26 cellular contexts compared by ENCODE assay signal in genomic region chr6:26213334-26214075, GRCh38.
A peak's percentile ranks its signal among the peaks of the same experiment; 100 is the strongest.
DNase-seq lines count a peak whose midpoint lies in the region; ATAC-seq, FAIRE-seq and TF ChIP-seq lines count a peak whose summit lies in the region.
"Had no signal": no experiment of that assay in that cellular context is flagged by ENCODE, and none has a peak within 500 bp of the region (broad histone marks: within the 10 kb centered on the region; RNA-seq: fewer than 3 reads in every experiment).

No MANE protein-coding gene starts in this region.

- H3K9ac ChIP-seq in OCI-LY1 (ENCODE audit: low read length) (no peak overlapping the region), astrocyte (ENCODE audit: low read length) (no peak overlapping the region)
- H3K9ac ChIP-seq: KMS-11 had no signal

- H3K4me1 Mint-ChIP-seq in activated T-cell treated with anti-CD3 and anti-CD28 coated beads, Interleukin-2, amount 50 U/mL, for 24 hours (ENCODE audit: low read depth) = peaks cover 17% of the 10 kb centered on the region
- H3K4me1 Mint-ChIP-seq in astrocyte (ENCODE audit: low read depth, unreplicated experiment) = no peaks in the 10 kb centered on the region
- peaks cover 4% of the 10 kb centered on the region for H3K4me1 Mint-ChIP-seq in stimulated activated naive CD8-positive, alpha-beta T cell treated with anti-CD3 and anti-CD28 coated beads, Interleukin-15, amount 100 ng/mL, for 72 hours
- H3K4me1 Mint-ChIP-seq in T-cell = peaks cover 0 to 5% (median 4%) of the 10 kb centered on the region in 3 donors

- no peaks in the 10 kb centered on the region for H3K36me3 ChIP-seq in OCI-LY1 (ENCODE audit: insufficient read depth, low read length)
- H3K36me3 ChIP-seq in astrocyte (ENCODE audit: insufficient read depth, low read length) = no peaks in the 10 kb centered on the region
- H3K36me3 ChIP-seq: stomach had no signal

- peak overlapping the region; percentile 71 for H3K27ac ChIP-seq in OCI-LY1 (ENCODE audit: low read depth, low read length, poor library complexity, severe bottlenecking)
- no peak overlapping the region for H3K27ac ChIP-seq in astrocyte (ENCODE audit: low read depth, low read length)
- H3K27ac ChIP-seq: KMS-11, stomach had no signal

- H3K79me2 ChIP-seq in OCI-LY1 (ENCODE audit: insufficient read depth, low read length) (no peaks in the 10 kb centered on the region), astrocyte (ENCODE audit: insufficient read depth, low read length) (no peaks in the 10 kb centered on the region)

- no peak overlapping the region for H3K4me3 Mint-ChIP-seq in activated T-cell treated with anti-CD3 and anti-CD28 coated beads, Interleukin-2, amount 50 U/mL, for 24 hours
- H3K4me3 Mint-ChIP-seq in astrocyte (ENCODE audit: unreplicated experiment) (peak overlapping the region; percentile 15), T-cell (no peak overlapping the region)
- H3K4me3 Mint-ChIP-seq in stimulated activated naive CD8-positive, alpha-beta T cell treated with anti-CD3 and anti-CD28 coated beads, Interleukin-15, amount 100 ng/mL, for 72 hours = no peak overlapping the region

- peak overlapping the region; percentile 60 for H3K27ac Mint-ChIP-seq in activated T-cell treated with anti-CD3 and anti-CD28 coated beads, Interleukin-2, amount 50 U/mL, for 24 hours
- H3K27ac Mint-ChIP-seq in astrocyte (ENCODE audit: unreplicated experiment) = no peak overlapping the region
- H3K27ac Mint-ChIP-seq in stimulated activated naive CD8-positive, alpha-beta T cell treated with anti-CD3 and anti-CD28 coated beads, Interleukin-15, amount 100 ng/mL, for 72 hours = peak overlapping the region; percentile 42 to 57
- H3K27ac Mint-ChIP-seq in T-cell = no peak overlapping the region

- CTCF ChIA-PET in T-cell (lab: Charles Lee) = interaction anchor here in 1 of 2 donors (0.6 to 0.7 kb wide), 2 partner anchors 12 to 98 kb away, joined by 3 to 4 read pairs; no protein-coding TSS in a partner anchor

- no peak for DNase-seq in activated T-cell treated with anti-CD3 and anti-CD28 coated beads, Interleukin-2, amount 50 U/mL, for 24 hours
- no peak for DNase-seq in activated T-cell treated with anti-CD3 and anti-CD28 coated beads, Interleukin-2, amount 50 U/mL, for 48 hours
- DNase-seq in astrocyte (ENCODE audit: low read depth) (no peak), foreskin melanocyte (no peak), T-cell (no peak), SK-N-DZ (ENCODE audit: low spot score) (no peak)
- no peak for DNase-seq in stimulated activated naive CD8-positive, alpha-beta T cell treated with anti-CD3 and anti-CD28 coated beads, Interleukin-15, amount 100 ng/mL, for 72 hours
- DNase-seq: ACHN; activated CD4-positive, alpha-beta T cell treated with anti-CD3 and anti-CD28 coated beads for 4 hours; aorta; C1 segment of cervical spinal cord; central memory CD4-positive, alpha-beta T cell; dermis blood vessel endothelial cell; glutamatergic neuron; H7; mammary epithelial cell; NCI-H1694; NCI-H2171; NCI-H524; RPMI8226; stimulated activated CD4-positive, alpha-beta T cell treated with anti-CD3 and anti-CD28 coated beads, Interleukin-2, amount 100 ng/mL, for 48 hours; stomach had no signal

- H4K20me1 ChIP-seq in OCI-LY1 (ENCODE audit: insufficient read depth, low read length) (no peaks in the 10 kb centered on the region), astrocyte (ENCODE audit: insufficient read depth, low read length) (peaks cover 7% of the 10 kb centered on the region)

- POLR2A ChIA-PET in T-cell (lab: Charles Lee) = interaction anchor here (0.6 to 5.4 kb wide), 4 partner anchors 17 to 1594 kb away, joined by 4 to 526 read pairs (median 8); a partner anchor contains a TSS

- H3K9me2 ChIP-seq in OCI-LY1 (ENCODE audit: low read depth, low read length) = no peaks in the 10 kb centered on the region

- no peak for ATAC-seq in stimulated activated naive CD8-positive, alpha-beta T cell treated with anti-CD3 and anti-CD28 coated beads, Interleukin-15, amount 100 ng/mL, for 72 hours
- no peak for ATAC-seq in T-cell (replicated peaks in 1 of 4)

- peaks cover 28% of the 10 kb centered on the region for H3K4me1 ChIP-seq in OCI-LY1 (ENCODE audit: insufficient read depth, low read length, severe bottlenecking)
- H3K4me1 ChIP-seq in astrocyte (ENCODE audit: insufficient read depth, low read length) = peaks cover 12% of the 10 kb centered on the region

- H3F3A ChIP-seq in OCI-LY1 (ENCODE audit: insufficient read depth, low read length) = peaks cover 14% of the 10 kb centered on the region

- H3K4me2 ChIP-seq in OCI-LY1 (ENCODE audit: low read length) (no peak overlapping the region), astrocyte (ENCODE audit: low read length) (no peak overlapping the region)
- H3K4me2 ChIP-seq: KMS-11 had no signal

- H3K4me3 ChIP-seq in OCI-LY1 (ENCODE audit: low read depth, low read length, poor library complexity, severe bottlenecking) = no peak overlapping the region
- no peak overlapping the region for H3K4me3 ChIP-seq in astrocyte (ENCODE audit: insufficient read depth, low read depth, low read length)
- H3K4me3 ChIP-seq: stomach had no signal

- H2AFZ ChIP-seq in OCI-LY1 (ENCODE audit: low read length) = no peak overlapping the region
- H2AFZ ChIP-seq in astrocyte (ENCODE audit: low read depth, low read length) = no peak overlapping the region

- FAIRE-seq in astrocyte (lab: Jason Lieb, UNC) = no peak
- FAIRE-seq: endothelial cell of umbilical vein, TTC549 had no signal

- no peak for TF ChIP-seq CTCF in OCI-LY1 (IDR thresholded peaks at IDR 0.05; ENCODE audit: low read length)
- TF ChIP-seq CTCF in astrocyte (IDR thresholded peaks at IDR 0.05; ENCODE audit: insufficient read depth, low read depth, low read length) = no peak

- no peaks in the 10 kb centered on the region for H3K9me3 Mint-ChIP-seq in activated T-cell treated with anti-CD3 and anti-CD28 coated beads, Interleukin-2, amount 50 U/mL, for 24 hours
- no peaks in the 10 kb centered on the region for H3K9me3 Mint-ChIP-seq in astrocyte (ENCODE audit: unreplicated experiment)
- H3K9me3 Mint-ChIP-seq in stimulated activated naive CD8-positive, alpha-beta T cell treated with anti-CD3 and anti-CD28 coated beads, Interleukin-15, amount 100 ng/mL, for 72 hours = no peaks in the 10 kb centered on the region
- H3K9me3 Mint-ChIP-seq in T-cell = no peaks in the 10 kb centered on the region

- no peaks in the 10 kb centered on the region for H3K36me3 Mint-ChIP-seq in activated T-cell treated with anti-CD3 and anti-CD28 coated beads, Interleukin-2, amount 50 U/mL, for 24 hours (ENCODE audit: low read depth)
- H3K36me3 Mint-ChIP-seq in astrocyte (ENCODE audit: low read depth, unreplicated experiment) (peaks cover 2% of the 10 kb centered on the region), T-cell (no peaks in the 10 kb centered on the region)

- no peaks in the 10 kb centered on the region for H3K27me3 ChIP-seq in OCI-LY1 (ENCODE audit: insufficient read depth, low read length)
- H3K27me3 ChIP-seq in astrocyte (ENCODE audit: insufficient read depth, low read length) = no peaks in the 10 kb centered on the region

- no peaks in the 10 kb centered on the region for H3K9me3 ChIP-seq in OCI-LY1 (ENCODE audit: low read length)
- H3K9me3 ChIP-seq in astrocyte (ENCODE audit: insufficient read depth, low read depth, low read length) = no peaks in the 10 kb centered on the region
- H3K9me3 ChIP-seq: stomach had no signal

- H3K27me3 Mint-ChIP-seq in activated T-cell treated with anti-CD3 and anti-CD28 coated beads, Interleukin-2, amount 50 U/mL, for 24 hours = no peaks in the 10 kb centered on the region
- no peaks in the 10 kb centered on the region for H3K27me3 Mint-ChIP-seq in astrocyte (ENCODE audit: low read depth, unreplicated experiment)
- H3K27me3 Mint-ChIP-seq in stimulated activated naive CD8-positive, alpha-beta T cell treated with anti-CD3 and anti-CD28 coated beads, Interleukin-15, amount 100 ng/mL, for 72 hours = no peaks in the 10 kb centered on the region
- H3K27me3 Mint-ChIP-seq in T-cell = no peaks in the 10 kb centered on the region

Comparison
In these comparisons a context has a peak if more than half of its experiments do, and no peak if none do; other contexts are left out.
1. H3K27ac Mint-ChIP-seq: peak in activated T-cell treated with anti-CD3 and anti-CD28 coated beads, Interleukin-2, amount 50 U/mL, for 24 hours (single experiment) and stimulated activated naive CD8-positive, alpha-beta T cell treated with anti-CD3 and anti-CD28 coated beads, Interleukin-15, amount 100 ng/mL, for 72 hours (2 of 2); none in astrocyte (single experiment) and T-cell (0 of 2).